Comparison of ENCODE assay signal across 18 cellular contexts in genomic region chr7:42947531-42947930, GRCh38. TPM values are rescaled to one million over a fixed set of nuclear protein-coding genes. Genes with fewer than 3 reads are reported as not detected.
A peak's percentile ranks its signal among the peaks of the same experiment; 100 is the strongest.
DNase-seq lines count a peak whose midpoint lies in the region; ATAC-seq and TF ChIP-seq lines count a peak whose summit lies in the region.
"Had no signal": no experiment of that assay in that cellular context is flagged by ENCODE, and none has a peak within 500 bp of the region (broad histone marks: within the 10 kb centered on the region; RNA-seq: fewer than 3 reads in every experiment).

No MANE protein-coding gene starts in this region.

- intact Hi-C loops in CD8-positive, alpha-beta T cell (cut with DNase I, micrococcal nuclease) = no loop called here
- intact Hi-C loops in lower lobe of right lung (cut with DNase I) = no loop called here

- H3K4me1 Mint-ChIP-seq in CD8-positive, alpha-beta T cell (ENCODE audit: low read depth) = no peaks in the 10 kb centered on the region

- peaks cover 2% of the 10 kb centered on the region for H3K27me3 Mint-ChIP-seq in CD8-positive, alpha-beta T cell (ENCODE audit: low read depth)

- peak overlapping the region; percentile 6 for H3K27ac ChIP-seq in smooth muscle cell (ENCODE audit: low read depth)
- no peak overlapping the region for H3K27ac ChIP-seq in CD8-positive, alpha-beta T cell (ENCODE audit: low read depth, low read length)
- H3K27ac ChIP-seq in lower lobe of right lung = no peak overlapping the region
- H3K27ac ChIP-seq: A549, C4-2B had no signal

- TF ChIP-seq CTCF in choroid plexus epithelial cell (conservative IDR thresholded peaks at IDR 0.05; ENCODE audit: low read depth, low read length) (no peak), smooth muscle cell (IDR thresholded peaks at IDR 0.05; ENCODE audit: borderline replicate concordance, insufficient read depth, poor library complexity, severe bottlenecking) (no peak), lower lobe of right lung (IDR thresholded peaks at IDR 0.05) (no peak)
- TF ChIP-seq CTCF in CD8-positive, alpha-beta T cell (IDR thresholded peaks at IDR 0.05) = no peak

- H3K36me3 ChIP-seq in smooth muscle cell (ENCODE audit: low read depth) (no peaks in the 10 kb centered on the region), lower lobe of right lung (no peaks in the 10 kb centered on the region)
- H3K36me3 ChIP-seq in CD8-positive, alpha-beta T cell (ENCODE audit: insufficient read depth, low read length) = no peaks in the 10 kb centered on the region

- no peaks in the 10 kb centered on the region for H3K4me1 ChIP-seq in smooth muscle cell (ENCODE audit: low read depth)
- no peaks in the 10 kb centered on the region for H3K4me1 ChIP-seq in CD8-positive, alpha-beta T cell (ENCODE audit: insufficient read depth, low read length)
- no peaks in the 10 kb centered on the region for H3K4me1 ChIP-seq in lower lobe of right lung
- H3K4me1 ChIP-seq: A549 had no signal

- POLR2A ChIA-PET in CD8-positive, alpha-beta T cell (lab: Charles Lee) = no interaction called here

- H3K36me3 Mint-ChIP-seq in CD8-positive, alpha-beta T cell = no peaks in the 10 kb centered on the region
- H3K36me3 Mint-ChIP-seq: CD4-positive, alpha-beta memory T cell had no signal

- ATAC-seq in CD8-positive, alpha-beta T cell = no peak
- ATAC-seq in lower lobe of right lung = no peak
- ATAC-seq: A549, GM23338, HepG2 had no signal

- peak; percentile 54 for DNase-seq in EH (ENCODE audit: low read depth)
- peak; percentile 26 for DNase-seq in RPMI7951 (ENCODE audit: low read depth)
- DNase-seq in choroid plexus epithelial cell (ENCODE audit: low read depth) = peak; percentile 30
- no peak for DNase-seq in smooth muscle cell (lab: John Stamatoyannopoulos, UW; ENCODE audit: unreplicated experiment)
- DNase-seq in AG08396 (ENCODE audit: low spot score) = no peak
- DNase-seq in CD8-positive, alpha-beta T cell = no peak
- DNase-seq in lower lobe of right lung = no peak
- DNase-seq: CD4-positive, alpha-beta memory T cell; COR-L47; DMS153; DMS79 treated with DMSO at 0.1 percent for 48 hours; GDM1; H7 had no signal

- no peaks in the 10 kb centered on the region for H3F3A ChIP-seq in smooth muscle cell (ENCODE audit: low read depth)

- no peak overlapping the region for H2AFZ ChIP-seq in smooth muscle cell (ENCODE audit: low read depth)
- H2AFZ ChIP-seq: GM23338 had no signal

- H3K79me2 ChIP-seq in smooth muscle cell (ENCODE audit: low read depth) = no peaks in the 10 kb centered on the region

- H3K27me3 ChIP-seq in smooth muscle cell (ENCODE audit: low read depth) (no peaks in the 10 kb centered on the region), lower lobe of right lung (ENCODE audit: low read depth) (no peaks in the 10 kb centered on the region)
- no peaks in the 10 kb centered on the region for H3K27me3 ChIP-seq in CD8-positive, alpha-beta T cell (ENCODE audit: insufficient read depth, low read length)

- CTCF ChIA-PET in CD8-positive, alpha-beta T cell (lab: Charles Lee) = no interaction called here

- H3K4me3 ChIP-seq in choroid plexus epithelial cell (ENCODE audit: low read depth, low read length) = no peak overlapping the region
- no peak overlapping the region for H3K4me3 ChIP-seq in smooth muscle cell
- no peak overlapping the region for H3K4me3 ChIP-seq in CD8-positive, alpha-beta T cell (ENCODE audit: low read depth, low read length)
- no peak overlapping the region for H3K4me3 ChIP-seq in lower lobe of right lung
- H3K4me3 ChIP-seq: A549, GM23338 had no signal

- no peak overlapping the region for H3K4me2 ChIP-seq in smooth muscle cell
- H3K4me2 ChIP-seq: A549, GM23338 had no signal

- WGBS in smooth muscle cell (ENCODE audit: low lambda C conversion rate) = 50% methylated on average over 2 of the region's 2 CpGs

- no peaks in the 10 kb centered on the region for H4K20me1 ChIP-seq in smooth muscle cell (ENCODE audit: low read depth)

- H3K9me3 ChIP-seq in smooth muscle cell (replicated peaks; ENCODE audit: low read depth) (no peaks in the 10 kb centered on the region), lower lobe of right lung (no peaks in the 10 kb centered on the region)
- no peaks in the 10 kb centered on the region for H3K9me3 ChIP-seq in CD8-positive, alpha-beta T cell (ENCODE audit: low read length)
- H3K9me3 ChIP-seq: A549 had no signal

- no peak overlapping the region for H3K27ac Mint-ChIP-seq in CD8-positive, alpha-beta T cell
- H3K27ac Mint-ChIP-seq: B cell; CD4-positive, alpha-beta memory T cell; GM23338 had no signal

- H3K4me3 Mint-ChIP-seq in CD8-positive, alpha-beta T cell = no peak overlapping the region
- H3K4me3 Mint-ChIP-seq: B cell; CD4-positive, alpha-beta memory T cell; GM23338 had no signal

- H3K9ac ChIP-seq in smooth muscle cell (ENCODE audit: low read depth) = no peak overlapping the region

- no peaks in the 10 kb centered on the region for H3K9me3 Mint-ChIP-seq in CD8-positive, alpha-beta T cell
- H3K9me3 Mint-ChIP-seq: CD4-positive, alpha-beta memory T cell; GM23338 had no signal

RNA-seq across cellular contexts. Expression of gene MRPL32, which starts 15.4 kb away (rescaled TPM):
- total RNA-seq in RPMI7951 (2014; rRNA removed; shearing (Covaris generic)) = 85.3 and 88.1 TPM in 2 replicates
- 76.7 and 82.1 TPM in 2 replicates for total RNA-seq in smooth muscle cell
- 59.7 and 69.8 TPM in 2 replicates for polyA plus RNA-seq in smooth muscle cell
- 10 to 100 TPM; 64.9 to 65.1 TPM for total RNA-seq in CD8-positive, alpha-beta T cell
- 45.0 TPM for total RNA-seq in lower lobe of right lung

RNA-seq across cellular contexts. Expression of gene PSMA2, which starts 15.6 kb away (rescaled TPM):
- total RNA-seq in RPMI7951 (2014; rRNA removed; shearing (Covaris generic)) = 428 and 438 TPM in 2 replicates
- total RNA-seq in smooth muscle cell (178 and 180 TPM in 2 replicates), lower lobe of right lung (52.3 TPM)
- 246 and 271 TPM in 2 replicates for polyA plus RNA-seq in smooth muscle cell
- total RNA-seq in CD8-positive, alpha-beta T cell = 10 to 100 TPM; 43.6 to 47.9 TPM

RNA-seq across cellular contexts. Expression of gene C7orf25, which starts 35.7 kb away (rescaled TPM):
- 6.1 and 18.7 TPM in 2 replicates for total RNA-seq in RPMI7951 (2014; rRNA removed; shearing (Covaris generic))
- 5.0 and 7.4 TPM in 2 replicates for total RNA-seq in smooth muscle cell
- 1.9 and 2.2 TPM in 2 replicates for polyA plus RNA-seq in smooth muscle cell
- 1 to 10 TPM; 2.1 to 2.2 TPM for total RNA-seq in CD8-positive, alpha-beta T cell
- 7.8 TPM for total RNA-seq in lower lobe of right lung

Comparison
In these comparisons a context has a peak if more than half of its experiments do, and no peak if none do; other contexts are left out.
1. DNase-seq: peak in EH (single experiment), RPMI7951 (single experiment) and choroid plexus epithelial cell (single experiment); none in smooth muscle cell (single experiment), AG08396 (single experiment), CD8-positive, alpha-beta T cell (0 of 7) and lower lobe of right lung (single experiment).